Comparison of ENCODE assay signal across 2 cellular contexts in genomic region chr4:83083925-83084475, GRCh38.
TF ChIP-seq lines count a peak whose summit lies in the region.

No MANE protein-coding gene starts in this region.

TF ChIP-seq in IMR-90, 13 proteins besides CTCF, POLR2A, EP300 and RAD21:
- no peak for TF ChIP-seq NFE2L2 (IDR thresholded peaks at IDR 0.05; ENCODE audit: low read depth, low read length)
- TF ChIP-seq MXI1 (IDR thresholded peaks at IDR 0.05; ENCODE audit: borderline replicate concordance, low read depth, low read length), result no peak
- TF ChIP-seq SMC3 (IDR thresholded peaks at IDR 0.05; ENCODE audit: low read depth, low read length), result no peak
- TF ChIP-seq, protein P1, sequence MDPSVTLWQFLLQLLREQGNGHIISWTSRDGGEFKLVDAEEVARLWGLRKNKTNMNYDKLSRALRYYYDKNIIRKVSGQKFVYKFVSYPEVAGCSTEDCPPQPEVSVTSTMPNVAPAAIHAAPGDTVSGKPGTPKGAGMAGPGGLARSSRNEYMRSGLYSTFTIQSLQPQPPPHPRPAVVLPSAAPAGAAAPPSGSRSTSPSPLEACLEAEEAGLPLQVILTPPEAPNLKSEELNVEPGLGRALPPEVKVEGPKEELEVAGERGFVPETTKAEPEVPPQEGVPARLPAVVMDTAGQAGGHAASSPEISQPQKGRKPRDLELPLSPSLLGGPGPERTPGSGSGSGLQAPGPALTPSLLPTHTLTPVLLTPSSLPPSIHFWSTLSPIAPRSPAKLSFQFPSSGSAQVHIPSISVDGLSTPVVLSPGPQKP (IDR thresholded peaks at IDR 0.05; ENCODE audit: borderline replicate concordance, low read depth, low read length), result no peak
- no peak for TF ChIP-seq CEBPB (IDR thresholded peaks at IDR 0.05; ENCODE audit: low read depth, low read length)
- TF ChIP-seq MAFK (IDR thresholded peaks at IDR 0.05; ENCODE audit: low read depth, low read length), result no peak
- no peak for TF ChIP-seq RCOR1 (IDR thresholded peaks at IDR 0.05; ENCODE audit: insufficient replicate concordance, low read length)
- TF ChIP-seq BHLHE40 (IDR thresholded peaks at IDR 0.05; ENCODE audit: low read depth, low read length), result no peak
- TF ChIP-seq USF2 (IDR thresholded peaks at IDR 0.05; ENCODE audit: low read depth, low read length), result no peak
- no peak for TF ChIP-seq CHD1 (IDR thresholded peaks at IDR 0.05; ENCODE audit: low read depth, low read length)
TF ChIP-seq in IMR-90: peak in this region for 0.

TF ChIP-seq in liver, 16 proteins besides CTCF, POLR2A, EP300 and RAD21:
- TF ChIP-seq SP1 (IDR thresholded peaks at IDR 0.05) (no peak), HNF4A (conservative IDR thresholded peaks at IDR 0.05) (no peak), FOXA1 (IDR thresholded peaks at IDR 0.05) (no peak), HNF4G (IDR thresholded peaks at IDR 0.05) (no peak), FOXA2 (IDR thresholded peaks at IDR 0.05) (no peak), RXRA (IDR thresholded peaks at IDR 0.05) (no peak), NR2F2 (IDR thresholded peaks at IDR 0.05) (no peak), TAF1 (conservative IDR thresholded peaks at IDR 0.05) (no peak), MAX (IDR thresholded peaks at IDR 0.05) (no peak), JUND (IDR thresholded peaks at IDR 0.05) (no peak), EGR1 (IDR thresholded peaks at IDR 0.05; ENCODE audit: low read depth in 2 of 2) (no peak), ZBTB33 (IDR thresholded peaks at IDR 0.05) (no peak), GABPA (IDR thresholded peaks at IDR 0.05 in 1 of 2, conservative IDR thresholded peaks at IDR 0.05 in 1 of 2) (no peak), YY1 (IDR thresholded peaks at IDR 0.05) (no peak)
- TF ChIP-seq, protein P2, sequence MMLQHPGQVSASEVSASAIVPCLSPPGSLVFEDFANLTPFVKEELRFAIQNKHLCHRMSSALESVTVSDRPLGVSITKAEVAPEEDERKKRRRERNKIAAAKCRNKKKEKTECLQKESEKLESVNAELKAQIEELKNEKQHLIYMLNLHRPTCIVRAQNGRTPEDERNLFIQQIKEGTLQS (IDR thresholded peaks at IDR 0.05), result no peak
- TF ChIP-seq, protein P3, sequence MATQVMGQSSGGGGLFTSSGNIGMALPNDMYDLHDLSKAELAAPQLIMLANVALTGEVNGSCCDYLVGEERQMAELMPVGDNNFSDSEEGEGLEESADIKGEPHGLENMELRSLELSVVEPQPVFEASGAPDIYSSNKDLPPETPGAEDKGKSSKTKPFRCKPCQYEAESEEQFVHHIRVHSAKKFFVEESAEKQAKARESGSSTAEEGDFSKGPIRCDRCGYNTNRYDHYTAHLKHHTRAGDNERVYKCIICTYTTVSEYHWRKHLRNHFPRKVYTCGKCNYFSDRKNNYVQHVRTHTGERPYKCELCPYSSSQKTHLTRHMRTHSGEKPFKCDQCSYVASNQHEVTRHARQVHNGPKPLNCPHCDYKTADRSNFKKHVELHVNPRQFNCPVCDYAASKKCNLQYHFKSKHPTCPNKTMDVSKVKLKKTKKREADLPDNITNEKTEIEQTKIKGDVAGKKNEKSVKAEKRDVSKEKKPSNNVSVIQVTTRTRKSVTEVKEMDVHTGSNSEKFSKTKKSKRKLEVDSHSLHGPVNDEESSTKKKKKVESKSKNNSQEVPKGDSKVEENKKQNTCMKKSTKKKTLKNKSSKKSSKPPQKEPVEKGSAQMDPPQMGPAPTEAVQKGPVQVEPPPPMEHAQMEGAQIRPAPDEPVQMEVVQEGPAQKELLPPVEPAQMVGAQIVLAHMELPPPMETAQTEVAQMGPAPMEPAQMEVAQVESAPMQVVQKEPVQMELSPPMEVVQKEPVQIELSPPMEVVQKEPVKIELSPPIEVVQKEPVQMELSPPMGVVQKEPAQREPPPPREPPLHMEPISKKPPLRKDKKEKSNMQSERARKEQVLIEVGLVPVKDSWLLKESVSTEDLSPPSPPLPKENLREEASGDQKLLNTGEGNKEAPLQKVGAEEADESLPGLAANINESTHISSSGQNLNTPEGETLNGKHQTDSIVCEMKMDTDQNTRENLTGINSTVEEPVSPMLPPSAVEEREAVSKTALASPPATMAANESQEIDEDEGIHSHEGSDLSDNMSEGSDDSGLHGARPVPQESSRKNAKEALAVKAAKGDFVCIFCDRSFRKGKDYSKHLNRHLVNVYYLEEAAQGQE (IDR thresholded peaks at IDR 0.05), result no peak
